In the genomic region with DNA sequence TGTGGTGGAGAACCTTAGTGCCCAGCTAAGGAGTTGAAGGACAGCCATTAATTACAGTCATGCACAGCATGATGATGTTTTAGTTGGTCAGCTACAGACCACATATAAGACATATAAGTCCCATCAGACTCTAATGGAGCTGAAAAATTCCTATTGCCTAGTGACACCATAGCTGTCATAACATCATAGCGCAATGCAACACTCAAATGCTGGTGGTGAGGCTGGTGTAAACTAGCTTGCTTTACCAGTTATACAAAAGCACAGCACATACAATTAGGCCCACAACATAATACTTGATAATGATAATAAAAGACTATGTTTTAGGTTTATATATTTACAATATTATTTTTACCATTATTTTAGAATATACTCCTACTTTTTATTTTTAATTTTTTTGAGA, we compare ENCODE assay signal across 19 cellular contexts. TPM values are rescaled to one million over a fixed set of nuclear protein-coding genes. Genes with fewer than 3 reads are reported as not detected.
A peak's percentile ranks its signal among the peaks of the same experiment; 100 is the strongest.
DNase-seq lines count a peak whose midpoint lies in the region; ATAC-seq, FAIRE-seq and TF ChIP-seq lines count a peak whose summit lies in the region.
"Had no signal": no experiment of that assay in that cellular context is flagged by ENCODE, and none has a peak within 500 bp of the region (broad histone marks: within the 10 kb centered on the region; RNA-seq: fewer than 3 reads in every experiment).

No MANE protein-coding gene starts in this region.

- peaks cover 21 to 72% (median 60%) of the 10 kb centered on the region in 4 donors for H3K4me1 ChIP-seq in liver (ENCODE audit: control insufficient read depth in 4 of 4, insufficient read depth in 4 of 4, low read length in 3 of 4)
- H3K4me1 ChIP-seq in HepG2 (ENCODE audit: insufficient read depth, low read length), result peaks cover 81% of the 10 kb centered on the region
- H3K4me1 ChIP-seq in mesenchymal stem cell (ENCODE audit: control insufficient read depth, insufficient read depth, low read depth, low read length), result peaks cover 11% of the 10 kb centered on the region

- no peak overlapping the region for H3K14ac ChIP-seq in mesenchymal stem cell (ENCODE audit: low read length in 2 of 2)

- no peak for TF ChIP-seq POLR2A in HepG2 (IDR thresholded peaks at IDR 0.05; ENCODE audit: insufficient read depth in 1 of 2, low read depth in 2 of 2, low read length in 2 of 2)

- H3K27ac Mint-ChIP-seq in T-helper 17 cell, result peak overlapping the region; percentile 49
- H3K27ac Mint-ChIP-seq in activated naive CD8-positive, alpha-beta T cell treated with anti-CD3 and anti-CD28 coated beads for 36 hours, result no peak overlapping the region
- H3K27ac Mint-ChIP-seq: CD4-positive, alpha-beta T cell had no signal

- H2BK12ac ChIP-seq in mesenchymal stem cell (ENCODE audit: low read length in 2 of 2), result no peak overlapping the region

- no peaks in the 10 kb centered on the region for H4K20me1 ChIP-seq in HepG2 (ENCODE audit: insufficient read depth, low read length)

- TF ChIP-seq CTCF in liver (IDR thresholded peaks at IDR 0.05; ENCODE audit: low read depth, low read length, missing input control) (no peak), HepG2 (CRISPR knock-in tag; IDR thresholded peaks at IDR 0.05) (no peak)

- H3K79me1 ChIP-seq in mesenchymal stem cell (replicated peaks; ENCODE audit: low read length, poor library complexity, severe bottlenecking), result peaks cover 15% of the 10 kb centered on the region

- H3K9ac ChIP-seq in liver (ENCODE audit: low read depth in 1 of 2, low read length in 2 of 2) (no peak overlapping the region), HepG2 (ENCODE audit: insufficient read depth, low read depth, low read length) (no peak overlapping the region), mesenchymal stem cell (ENCODE audit: low read length) (no peak overlapping the region)
- H3K9ac ChIP-seq: GM23248 had no signal

- no peak overlapping the region for H3K18ac ChIP-seq in mesenchymal stem cell (ENCODE audit: low read depth in 1 of 2, low read length in 2 of 2)

- no peak overlapping the region for H2BK120ac ChIP-seq in mesenchymal stem cell (ENCODE audit: low read depth, low read length)

- H4K8ac ChIP-seq in mesenchymal stem cell (ENCODE audit: low read length), result no peak overlapping the region

- H2BK5ac ChIP-seq in mesenchymal stem cell (ENCODE audit: low read depth, low read length, poor library complexity, severe bottlenecking), result no peak overlapping the region

- FAIRE-seq in HepG2 (lab: Jason Lieb, UNC), result no peak
- FAIRE-seq: D721Med, GM19239 had no signal

- peaks cover 35% of the 10 kb centered on the region for H3K4me1 Mint-ChIP-seq in T-helper 17 cell
- H3K4me1 Mint-ChIP-seq in activated naive CD8-positive, alpha-beta T cell treated with anti-CD3 and anti-CD28 coated beads for 36 hours, result peaks cover 17% of the 10 kb centered on the region

- no peak overlapping the region for H3K4me3 Mint-ChIP-seq in T-helper 17 cell
- no peak overlapping the region for H3K4me3 Mint-ChIP-seq in activated naive CD8-positive, alpha-beta T cell treated with anti-CD3 and anti-CD28 coated beads for 36 hours
- H3K4me3 Mint-ChIP-seq: CD4-positive, alpha-beta T cell had no signal

- H3K23ac ChIP-seq in mesenchymal stem cell (ENCODE audit: low read length in 2 of 2), result no peak overlapping the region

- H3K9me3 ChIP-seq in liver (ENCODE audit: control insufficient read depth in 4 of 4, low read length in 3 of 4) (no peaks in the 10 kb centered on the region), HepG2 (ENCODE audit: low read length) (no peaks in the 10 kb centered on the region), T-helper 17 cell (ENCODE audit: control insufficient read depth, low read length, poor library complexity, severe bottlenecking) (no peaks in the 10 kb centered on the region), mesenchymal stem cell (ENCODE audit: control insufficient read depth, low read length) (no peaks in the 10 kb centered on the region)
- H3K9me3 ChIP-seq: MG63 had no signal

- intact Hi-C loops in HepG2 (cut with micrococcal nuclease; ENCODE audit: unreplicated experiment), result no loop called here

- H3K27me3 ChIP-seq in liver (ENCODE audit: control insufficient read depth in 4 of 4, insufficient read depth in 4 of 4, low read length in 3 of 4) (no peaks in the 10 kb centered on the region), HepG2 (ENCODE audit: control insufficient read depth in 1 of 2, insufficient read depth in 2 of 2, low read length in 2 of 2) (no peaks in the 10 kb centered on the region), mesenchymal stem cell (ENCODE audit: control insufficient read depth in 1 of 2, insufficient read depth in 1 of 2, low read length in 2 of 2) (no peaks in the 10 kb centered on the region)
- H3K27me3 ChIP-seq: MG63 had no signal

- H3K27me3 Mint-ChIP-seq in T-helper 17 cell, result no peaks in the 10 kb centered on the region
- H3K27me3 Mint-ChIP-seq in activated naive CD8-positive, alpha-beta T cell treated with anti-CD3 and anti-CD28 coated beads for 36 hours, result no peaks in the 10 kb centered on the region
- H3K27me3 Mint-ChIP-seq: CD4-positive, alpha-beta T cell had no signal

- H2AK5ac ChIP-seq in mesenchymal stem cell (ENCODE audit: low read length, severe bottlenecking), result no peak overlapping the region

- peak overlapping the region; percentile 73 to 75 for H3K27ac ChIP-seq in liver (ENCODE audit: low read depth in 1 of 2, low read length in 2 of 2)
- H3K27ac ChIP-seq in HepG2 (ENCODE audit: extremely low read length, insufficient read depth, low read length), result no peak overlapping the region
- no peak overlapping the region for H3K27ac ChIP-seq in mesenchymal stem cell (ENCODE audit: low read length, poor library complexity, severe bottlenecking)
- H3K27ac ChIP-seq: GM23248 had no signal

- H3K4ac ChIP-seq in mesenchymal stem cell (ENCODE audit: low read depth in 1 of 2, low read length in 2 of 2), result no peak overlapping the region

- 98% methylated on average over 1 of the region's 1 CpG for WGBS in liver
- WGBS in HepG2 (ENCODE audit: low lambda C conversion rate), result 92% methylated on average over 1 of the region's 1 CpG
- WGBS in mesenchymal stem cell, result 100% methylated on average over 1 of the region's 1 CpG

- no TSS peak for BruUV-seq in HepG2 (replicated peaks; lab: Mats Ljungman, UMichigan)

- CTCF ChIA-PET in HepG2 (lab: Yijun Ruan, JAX; ENCODE audit: low intra/inter-chr PET ratio, low total read pairs), result no interaction called here

- no peak overlapping the region for H2BK15ac ChIP-seq in mesenchymal stem cell (ENCODE audit: low read depth, poor library complexity, severe bottlenecking)

- peaks cover 2% of the 10 kb centered on the region for H3K36me3 Mint-ChIP-seq in T-helper 17 cell (ENCODE audit: low read depth)
- no peaks in the 10 kb centered on the region for H3K36me3 Mint-ChIP-seq in activated naive CD8-positive, alpha-beta T cell treated with anti-CD3 and anti-CD28 coated beads for 36 hours

- H3K79me2 ChIP-seq in HepG2 (ENCODE audit: insufficient read depth, low read length), result peaks cover 4% of the 10 kb centered on the region

- H3K4me3 ChIP-seq in liver (ENCODE audit: low read depth in 1 of 3, low read length in 3 of 3) (no peak overlapping the region), HepG2 (replicated peaks in 1 of 3; ENCODE audit: insufficient read depth in 1 of 3, low read depth in 2 of 3, low read length in 3 of 3) (no peak overlapping the region), mesenchymal stem cell (ENCODE audit: insufficient read depth in 1 of 2, low read depth in 1 of 2, low read length in 2 of 2) (no peak overlapping the region)
- H3K4me3 ChIP-seq: GM23248, MG63 had no signal

- TF ChIP-seq RAD21 in liver (IDR thresholded peaks at IDR 0.05) (no peak), HepG2 (CRISPR knock-in tag; IDR thresholded peaks at IDR 0.05) (no peak)

- H3K9me3 Mint-ChIP-seq in activated naive CD8-positive, alpha-beta T cell treated with anti-CD3 and anti-CD28 coated beads for 36 hours, result no peaks in the 10 kb centered on the region
- H3K9me3 Mint-ChIP-seq: CD4-positive, alpha-beta T cell had no signal

- POLR2A ChIA-PET in HepG2 (lab: Yijun Ruan, JAX), result interaction anchor here (1.0 to 1.7 kb wide), 2 partner anchors 9 to 12 kb away, joined by 3 to 9 read pairs; partner anchors contain the start of gene SCP2

- no peak for ATAC-seq in HepG2
- ATAC-seq in T-helper 17 cell, result no peak
- no peak for ATAC-seq in GM21825 (IDR thresholded peaks at IDR 0.05; ENCODE audit: unreplicated experiment)

- in situ Hi-C loops in HepG2 (cut with HindIII; ENCODE audit: extremely low pct_ligation_motif_present, low pct_unique_long_range_greater_than_20kb), result no loop called here

- DNase-seq in HepG2 (ENCODE audit: low spot score) (no peak), T-helper 17 cell (no peak), mesenchymal stem cell (peak; percentile 23), MV-4-11 (lab: John Stamatoyannopoulos, UW) (no peak)
- DNase-seq in activated naive CD8-positive, alpha-beta T cell treated with anti-CD3 and anti-CD28 coated beads for 36 hours, result no peak
- DNase-seq: CD4-positive, alpha-beta T cell; GM23248; H7; KBM-7; MG63; NCI-H2029; NCI-H446 treated with DMSO at 0.1 percent for 48 hours; NCI-H526; RPMI8226; SHP77 had no signal

- H3K4me2 ChIP-seq in HepG2 (ENCODE audit: low read depth, low read length), result no peak overlapping the region
- H3K4me2 ChIP-seq in mesenchymal stem cell (ENCODE audit: low read length, poor library complexity, severe bottlenecking), result no peak overlapping the region

- no peak overlapping the region for H4K91ac ChIP-seq in mesenchymal stem cell (ENCODE audit: low read length)

- H3K36me3 ChIP-seq in liver (ENCODE audit: control insufficient read depth in 4 of 4, insufficient read depth in 3 of 4, low read depth in 1 of 4, low read length in 3 of 4) (no peaks in the 10 kb centered on the region), HepG2 (replicated peaks in 1 of 2; ENCODE audit: control insufficient read depth in 1 of 2, insufficient read depth in 2 of 2, low read length in 2 of 2) (0 out of 5 replicates have a peak, but pooled peaks cover 0 to 4% of the 10 kb centered on the region in 2 experiments), mesenchymal stem cell (ENCODE audit: control insufficient read depth in 1 of 2, insufficient read depth in 2 of 2, low read depth in 1 of 2, low read length in 2 of 2) (no peaks in the 10 kb centered on the region)

- no peak overlapping the region for H2AFZ ChIP-seq in HepG2 (ENCODE audit: low read length)
- H2AFZ ChIP-seq in mesenchymal stem cell (ENCODE audit: low read depth, low read length), result no peak overlapping the region
- H2AFZ ChIP-seq: GM23248 had no signal

- TF ChIP-seq EP300 in HepG2 (IDR thresholded peaks at IDR 0.05; ENCODE audit: low read depth in 2 of 2, low read length in 2 of 2), result no peak
- TF ChIP-seq EP300 in HepG2 (CRISPR knock-in tag; IDR thresholded peaks at IDR 0.05; ENCODE audit: borderline replicate concordance), result no peak

RNA-seq across cellular contexts. Expression of gene ECHDC2, which starts 3.9 kb away (rescaled TPM):
- total RNA-seq in liver (100 to 1,000 TPM in 1 of 2 donors, 10 to 100 TPM in 1; 37.8 to 591 TPM), HepG2 (2016; rRNA removed; fragmentation: Illumina TruSeq; extraction: Trizol) (27.3 and 48.1 TPM in 2 replicates), T-helper 17 cell (100 to 1,000 TPM; 134 to 140 TPM)
- polyA plus RNA-seq in liver (100 to 1,000 TPM; 269 to 302 TPM), HepG2 (2011; rRNA removed) (90.3 and 107 TPM in 2 replicates)
- 14.4 and 15.0 TPM in 2 replicates for total RNA-seq in HepG2 (2016; cell fraction: cytosol; rRNA removed; fragmentation: Illumina TruSeq; extraction: Trizol; ENCODE audit: low read depth)
- total RNA-seq in HepG2 (2016; cell fraction: insoluble cytoplasmic fraction; rRNA removed; fragmentation: Illumina TruSeq; extraction: Trizol), result 24.1 and 48.7 TPM in 2 replicates
- total RNA-seq in HepG2 (2016; cell fraction: membrane; rRNA removed; fragmentation: Illumina TruSeq; extraction: Trizol), result 27.6 and 28.1 TPM in 2 replicates
- total RNA-seq in HepG2 (2016; cell fraction: nucleus; rRNA removed; fragmentation: Illumina TruSeq; extraction: Trizol), result 47.0 and 57.5 TPM in 2 replicates
- polyA plus RNA-seq in HepG2 (2011; cell fraction: cytosol; rRNA removed), result 28.8 and 33.6 TPM in 2 replicates
- polyA plus RNA-seq in HepG2 (2011; cell fraction: nucleus; rRNA removed), result 324 and 383 TPM in 2 replicates
- polyA plus RNA-seq in HepG2 (2012), result 92.3 and 94.6 TPM in 2 replicates
- polyA plus RNA-seq in HepG2 (2016; cell fraction: cytosol; fragmentation: Illumina TruSeq; extraction: Trizol; ENCODE audit: low read depth), result 10.1 and 14.1 TPM in 2 replicates
- 25.0 and 28.2 TPM in 2 replicates for polyA plus RNA-seq in HepG2 (2016; cell fraction: insoluble cytoplasmic fraction; fragmentation: Illumina TruSeq; extraction: Trizol; ENCODE audit: low read depth)
- 15.4 and 18.5 TPM in 2 replicates for polyA plus RNA-seq in HepG2 (2016; cell fraction: membrane; fragmentation: Illumina TruSeq; extraction: Trizol; ENCODE audit: low read depth)
- polyA plus RNA-seq in HepG2 (2016; cell fraction: nucleus; fragmentation: Illumina TruSeq; extraction: Trizol; ENCODE audit: insufficient read depth, low read depth), result 222 and 224 TPM in 2 replicates
- 2.4 and 35.6 TPM in 2 replicates for polyA minus RNA-seq in HepG2 (2011; rRNA and poly(A)+ RNA removed; ENCODE audit: low replicate concordance)
- 5.5 and 7.3 TPM in 2 replicates for polyA minus RNA-seq in HepG2 (2011; cell fraction: cytosol; rRNA and poly(A)+ RNA removed)
- polyA minus RNA-seq in HepG2 (2011; cell fraction: nucleus; rRNA and poly(A)+ RNA removed), result 75.6 and 105 TPM in 2 replicates
- 55.9 TPM for polyA plus RNA-seq in mesenchymal stem cell (2013, experiment 1 of 2)
- polyA plus RNA-seq in mesenchymal stem cell (2013, experiment 2 of 2), result 52.3 TPM
- total RNA-seq in activated naive CD8-positive, alpha-beta T cell treated with anti-CD3 and anti-CD28 coated beads for 36 hours, result 10 to 100 TPM; 28.5 to 29.1 TPM

RNA-seq across cellular contexts. Expression of gene SCP2, which starts 9.5 kb away (rescaled TPM):
- total RNA-seq in liver, result 100 to 1,000 TPM; 122 to 811 TPM
- 100 to 1,000 TPM; 330 to 727 TPM for polyA plus RNA-seq in liver
- total RNA-seq in HepG2 (2016; rRNA removed; fragmentation: Illumina TruSeq; extraction: Trizol), result 133 and 215 TPM in 2 replicates
- 13.3 and 15.9 TPM in 2 replicates for total RNA-seq in HepG2 (2016; cell fraction: cytosol; rRNA removed; fragmentation: Illumina TruSeq; extraction: Trizol; ENCODE audit: low read depth)
- total RNA-seq in HepG2 (2016; cell fraction: insoluble cytoplasmic fraction; rRNA removed; fragmentation: Illumina TruSeq; extraction: Trizol), result 133 and 225 TPM in 2 replicates
- total RNA-seq in HepG2 (2016; cell fraction: membrane; rRNA removed; fragmentation: Illumina TruSeq; extraction: Trizol), result 33.4 and 38.1 TPM in 2 replicates
- total RNA-seq in HepG2 (2016; cell fraction: nucleus; rRNA removed; fragmentation: Illumina TruSeq; extraction: Trizol), result 54.5 and 57.0 TPM in 2 replicates
- 45.6 and 59.0 TPM in 2 replicates for polyA plus RNA-seq in HepG2 (2011; rRNA removed)
- polyA plus RNA-seq in HepG2 (2011; cell fraction: cytosol; rRNA removed), result 21.7 and 41.8 TPM in 2 replicates
- 11.2 and 21.2 TPM in 2 replicates for polyA plus RNA-seq in HepG2 (2011; cell fraction: nucleus; rRNA removed)
- 88.5 and 194 TPM in 2 replicates for polyA plus RNA-seq in HepG2 (2012)
- polyA plus RNA-seq in HepG2 (2016; cell fraction: cytosol; fragmentation: Illumina TruSeq; extraction: Trizol; ENCODE audit: low read depth), result 12.4 and 13.4 TPM in 2 replicates
- 220 and 248 TPM in 2 replicates for polyA plus RNA-seq in HepG2 (2016; cell fraction: insoluble cytoplasmic fraction; fragmentation: Illumina TruSeq; extraction: Trizol; ENCODE audit: low read depth)
- 28.4 and 29.4 TPM in 2 replicates for polyA plus RNA-seq in HepG2 (2016; cell fraction: membrane; fragmentation: Illumina TruSeq; extraction: Trizol; ENCODE audit: low read depth)
- polyA plus RNA-seq in HepG2 (2016; cell fraction: nucleus; fragmentation: Illumina TruSeq; extraction: Trizol; ENCODE audit: insufficient read depth, low read depth), result 75.9 and 81.4 TPM in 2 replicates
- polyA minus RNA-seq in HepG2 (2011; rRNA and poly(A)+ RNA removed; ENCODE audit: low replicate concordance), result 12.4 and 19.8 TPM in 2 replicates
- 30.3 and 35.0 TPM in 2 replicates for polyA minus RNA-seq in HepG2 (2011; cell fraction: cytosol; rRNA and poly(A)+ RNA removed)
- polyA minus RNA-seq in HepG2 (2011; cell fraction: nucleus; rRNA and poly(A)+ RNA removed), result 32.4 and 42.5 TPM in 2 replicates
- 10 to 100 TPM; 55.2 to 60.6 TPM for total RNA-seq in T-helper 17 cell
- 96.1 TPM for polyA plus RNA-seq in mesenchymal stem cell (2013, experiment 1 of 2)
- polyA plus RNA-seq in mesenchymal stem cell (2013, experiment 2 of 2), result 109 TPM
- total RNA-seq in activated naive CD8-positive, alpha-beta T cell treated with anti-CD3 and anti-CD28 coated beads for 36 hours, result 10 to 100 TPM; 63.9 to 66.2 TPM

Comparison
In these comparisons a context has a peak if more than half of its experiments do, and no peak if none do; other contexts are left out.
1. H3K27ac ChIP-seq: peak in liver (2 of 2); none in HepG2 (single experiment) and mesenchymal stem cell (single experiment).